Comparison of ENCODE assay signal across 8 cellular contexts in genomic region chr15:82284381-82284780, GRCh38. TPM values are rescaled to one million over a fixed set of nuclear protein-coding genes. Genes with fewer than 3 reads are reported as not detected.
DNase-seq lines count a peak whose midpoint lies in the region; ATAC-seq, FAIRE-seq and TF ChIP-seq lines count a peak whose summit lies in the region.
"Not testable (repeated sequence)": the region's sequence is repeated elsewhere in the genome, so short reads cannot be mapped to it uniquely, and the experiment has no call there.

No MANE protein-coding gene starts in this region.

- TF ChIP-seq RAD21 in K562 (CRISPR knock-in tag; conservative IDR thresholded peaks at IDR 0.05 in 1 of 2, IDR thresholded peaks at IDR 0.05 in 1 of 2): not testable (repeated sequence)

- not testable (repeated sequence) for H3K4me3 Mint-ChIP-seq in CD4-positive, CD25-positive, alpha-beta regulatory T cell; T-cell; activated CD8-positive, alpha-beta T cell treated with anti-CD3 and anti-CD28 coated beads for 36 hours; naive thymus-derived CD4-positive, alpha-beta T cell

- H3K9ac ChIP-seq in K562 (ENCODE audit: insufficient read depth in 1 of 2, low read depth in 2 of 2, low read length in 2 of 2); endothelial cell of umbilical vein (replicated peaks; ENCODE audit: extremely low read depth, insufficient read depth, low read length): not testable (repeated sequence)

- TF ChIP-seq CTCF in activated CD8-positive, alpha-beta T cell treated with anti-CD3 and anti-CD28 coated beads for 36 hours (IDR thresholded peaks at IDR 0.05): peak; percentile 28
- not testable (repeated sequence) for TF ChIP-seq CTCF in K562 (IDR thresholded peaks at IDR 0.05 in 2 of 3, conservative IDR thresholded peaks at IDR 0.05 in 1 of 3; ENCODE audit: insufficient read depth in 2 of 3, low read depth in 1 of 3, low read length in 3 of 3); endothelial cell of umbilical vein (IDR thresholded peaks at IDR 0.05; ENCODE audit: extremely low read depth in 1 of 2, insufficient read depth in 1 of 2, low read depth in 1 of 2, low read length in 2 of 2)

- peaks cover 0 to 12% (median 5%) of the 10 kb centered on the region in 7 donors for H3K9me3 Mint-ChIP-seq in CD4-positive, CD25-positive, alpha-beta regulatory T cell
- peaks cover 0 to 11% (median 5%) of the 10 kb centered on the region in 3 donors for H3K9me3 Mint-ChIP-seq in T-cell
- peaks cover 12% of the 10 kb centered on the region for H3K9me3 Mint-ChIP-seq in activated CD8-positive, alpha-beta T cell treated with anti-CD3 and anti-CD28 coated beads for 36 hours
- H3K9me3 Mint-ChIP-seq in naive thymus-derived CD4-positive, alpha-beta T cell: peaks cover 0 to 17% (median 10%) of the 10 kb centered on the region in 11 donors

- H3K4me1 Mint-ChIP-seq in CD4-positive, CD25-positive, alpha-beta regulatory T cell: peaks cover 13 to 36% (median 25%) of the 10 kb centered on the region in 4 donors
- peaks cover 40 to 44% (median 42%) of the 10 kb centered on the region in 3 donors for H3K4me1 Mint-ChIP-seq in T-cell
- peaks cover 27% of the 10 kb centered on the region for H3K4me1 Mint-ChIP-seq in activated CD8-positive, alpha-beta T cell treated with anti-CD3 and anti-CD28 coated beads for 36 hours (ENCODE audit: low read depth)
- peaks cover 16 to 45% (median 37%) of the 10 kb centered on the region in 7 donors for H3K4me1 Mint-ChIP-seq in naive thymus-derived CD4-positive, alpha-beta T cell

- not testable (repeated sequence) for TF ChIP-seq POLR2A in GM12891 (IDR thresholded peaks at IDR 0.05; ENCODE audit: low read depth, low read length); H54 (IDR thresholded peaks at IDR 0.05; ENCODE audit: low read depth, low read length); K562 (conservative IDR thresholded peaks at IDR 0.05); endothelial cell of umbilical vein (IDR thresholded peaks at IDR 0.05; ENCODE audit: low read depth, low read length)

- BruUV-seq in K562 (replicated peaks; lab: Mats Ljungman, UMichigan); endothelial cell of umbilical vein (replicated peaks; lab: Mats Ljungman, UMichigan): not testable (repeated sequence)

- POLR2A ChIA-PET in T-cell (lab: Charles Lee); activated CD8-positive, alpha-beta T cell treated with anti-CD3 and anti-CD28 coated beads for 36 hours (lab: Charles Lee); K562 (lab: Yijun Ruan, JAX); endothelial cell of umbilical vein (lab: Charles Lee); naive thymus-derived CD4-positive, alpha-beta T cell (lab: Charles Lee): not testable (repeated sequence)

- not testable (repeated sequence) for H3K9me3 ChIP-seq in CD4-positive, CD25-positive, alpha-beta regulatory T cell (ENCODE audit: control insufficient read depth in 2 of 2, low read length in 2 of 2); K562 (replicated peaks; ENCODE audit: control insufficient read depth, insufficient read depth, low read depth, low read length); endothelial cell of umbilical vein (replicated peaks; ENCODE audit: control insufficient read depth, insufficient read depth, low read length); naive thymus-derived CD4-positive, alpha-beta T cell (ENCODE audit: control insufficient read depth in 2 of 3, low read length in 3 of 3)

- H3K9me1 ChIP-seq in K562 (ENCODE audit: control insufficient read depth, insufficient read depth, low read length); endothelial cell of umbilical vein (replicated peaks; ENCODE audit: control insufficient read depth, extremely low read depth, insufficient read depth, low read length): not testable (repeated sequence)

- CTCF ChIA-PET in T-cell (lab: Charles Lee): interaction anchor here in 1 of 2 donors (0.7 to 1.2 kb wide), 2 partner anchors 22 to 49 kb away, joined by 3 read pairs; partner anchors contain the start of genes EFL1 and SAXO2
- CTCF ChIA-PET in activated CD8-positive, alpha-beta T cell treated with anti-CD3 and anti-CD28 coated beads for 36 hours (lab: Charles Lee); K562 (lab: Yijun Ruan, JAX; ENCODE audit: low intra/inter-chr PET ratio); endothelial cell of umbilical vein (lab: Charles Lee): not testable (repeated sequence)
- CTCF ChIA-PET in naive thymus-derived CD4-positive, alpha-beta T cell (lab: Charles Lee): interaction anchor here (1.0 to 1.1 kb wide), 2 partner anchors 36 to 874 kb away, joined by 3 to 5 read pairs; no protein-coding TSS in a partner anchor

- in situ Hi-C loops in K562 (cut with MboI): loop anchor here (10.0 kb wide), 1 partner anchor 1770 kb away; no protein-coding TSS in a partner anchor

- not testable (repeated sequence) for H3K36me3 ChIP-seq in CD4-positive, CD25-positive, alpha-beta regulatory T cell (ENCODE audit: control insufficient read depth, insufficient read depth, low read length); K562 (ENCODE audit: control insufficient read depth, insufficient read depth, low read length); endothelial cell of umbilical vein (ENCODE audit: control insufficient read depth in 2 of 2, extremely low read depth in 1 of 2, insufficient read depth in 2 of 2, low read length in 2 of 2); naive thymus-derived CD4-positive, alpha-beta T cell (ENCODE audit: control insufficient read depth in 2 of 3, insufficient read depth in 3 of 3, low read length in 3 of 3)

- dilution Hi-C loops in endothelial cell of umbilical vein (cut with MboI; ENCODE audit: extremely low pct_ligation_motif_present, low sequenced_read_pairs): not testable (repeated sequence)

- peaks cover 18% of the 10 kb centered on the region for H3K4me1 ChIP-seq in CD4-positive, CD25-positive, alpha-beta regulatory T cell (ENCODE audit: control insufficient read depth, insufficient read depth, low read length, poor library complexity, severe bottlenecking)
- peaks cover 8 to 14% of the 10 kb centered on the region in 2 experiments; a peak in 3 of 5 replicates for H3K4me1 ChIP-seq in K562 (replicated peaks in 1 of 2; ENCODE audit: control insufficient read depth in 2 of 2, insufficient read depth in 2 of 2, low read length in 2 of 2)
- H3K4me1 ChIP-seq in endothelial cell of umbilical vein (ENCODE audit: control insufficient read depth, extremely low read depth, insufficient read depth, low read length): not testable (repeated sequence)
- H3K4me1 ChIP-seq in naive thymus-derived CD4-positive, alpha-beta T cell (ENCODE audit: control insufficient read depth in 2 of 2, insufficient read depth in 2 of 2, low read length in 2 of 2): peaks cover 22 to 30% of the 10 kb centered on the region in 2 donors

- not testable (repeated sequence) for H3K27me3 ChIP-seq in CD4-positive, CD25-positive, alpha-beta regulatory T cell (ENCODE audit: control insufficient read depth, insufficient read depth, low read length); K562 (ENCODE audit: control insufficient read depth in 2 of 2, insufficient read depth in 2 of 2, low read length in 2 of 2); naive thymus-derived CD4-positive, alpha-beta T cell (ENCODE audit: control insufficient read depth in 2 of 2, insufficient read depth in 2 of 2, low read length in 2 of 2)
- H3K27me3 ChIP-seq in endothelial cell of umbilical vein (ENCODE audit: control insufficient read depth in 2 of 2, insufficient read depth in 2 of 2, low read length in 2 of 2): peaks cover 1 to 12% of the 10 kb centered on the region in 2 experiments

- H3K4me3 ChIP-seq in CD4-positive, CD25-positive, alpha-beta regulatory T cell (ENCODE audit: low read depth, low read length); K562; endothelial cell of umbilical vein (replicated peaks in 1 of 3; ENCODE audit: insufficient read depth in 1 of 3, low read depth in 1 of 3, low read length in 3 of 3); naive thymus-derived CD4-positive, alpha-beta T cell (ENCODE audit: low read length): not testable (repeated sequence)

- not testable (repeated sequence) for H2AFZ ChIP-seq in K562 (ENCODE audit: low read depth, low read length); endothelial cell of umbilical vein (ENCODE audit: low read depth, low read length)

- not testable (repeated sequence) for H3K4me2 ChIP-seq in K562 (ENCODE audit: insufficient read depth, low read length); endothelial cell of umbilical vein (ENCODE audit: insufficient read depth, low read length)

- FAIRE-seq in GM12891 (lab: Jason Lieb, UNC): peak; percentile 80
- peak; percentile 55 for FAIRE-seq in H54 (lab: Jason Lieb, UNC)
- peak; percentile 49 for FAIRE-seq in K562 (lab: Jason Lieb, UNC)
- FAIRE-seq in endothelial cell of umbilical vein (lab: Jason Lieb, UNC): peak; percentile 4

- not testable (repeated sequence) for H3K27ac Mint-ChIP-seq in CD4-positive, CD25-positive, alpha-beta regulatory T cell; activated CD8-positive, alpha-beta T cell treated with anti-CD3 and anti-CD28 coated beads for 36 hours
- H3K27ac Mint-ChIP-seq in T-cell: peak overlapping the region; percentile 30 to 62
- peak overlapping the region in 3 of 9 donors; percentile 18 to 42 (median 25) for H3K27ac Mint-ChIP-seq in naive thymus-derived CD4-positive, alpha-beta T cell

- 0% methylated on average over 1 of the region's 2 CpGs for WGBS in K562 (ENCODE audit: insufficient coverage, low coverage, missing lambda C conversion rate)

- not testable (repeated sequence) for H3K79me2 ChIP-seq in K562 (ENCODE audit: control insufficient read depth, insufficient read depth, low read length); endothelial cell of umbilical vein (ENCODE audit: control insufficient read depth, insufficient read depth, low read length)

- ATAC-seq in CD4-positive, CD25-positive, alpha-beta regulatory T cell (ENCODE audit: low read depth in 2 of 2): peak; percentile 55 to 59
- ATAC-seq in T-cell (replicated peaks in 1 of 4): peak; percentile 37 to 51 (median 42)
- ATAC-seq in activated CD8-positive, alpha-beta T cell treated with anti-CD3 and anti-CD28 coated beads for 36 hours; K562: not testable (repeated sequence)
- peak; percentile 58 for ATAC-seq in naive thymus-derived CD4-positive, alpha-beta T cell

- not testable (repeated sequence) for H4K20me1 ChIP-seq in K562 (replicated peaks; ENCODE audit: control insufficient read depth, insufficient read depth, low read length); endothelial cell of umbilical vein (replicated peaks; ENCODE audit: control insufficient read depth, extremely low read depth, insufficient read depth, low read length)

- H3K27me3 Mint-ChIP-seq in CD4-positive, CD25-positive, alpha-beta regulatory T cell: peaks cover 28% of the 10 kb centered on the region
- H3K27me3 Mint-ChIP-seq in T-cell; activated CD8-positive, alpha-beta T cell treated with anti-CD3 and anti-CD28 coated beads for 36 hours: not testable (repeated sequence)
- peaks cover 0 to 37% (median 0%) of the 10 kb centered on the region in 5 donors for H3K27me3 Mint-ChIP-seq in naive thymus-derived CD4-positive, alpha-beta T cell

- intact Hi-C loops in activated CD8-positive, alpha-beta T cell treated with anti-CD3 and anti-CD28 coated beads for 36 hours (cut with micrococcal nuclease); K562 (cut with micrococcal nuclease); endothelial cell of umbilical vein (cut with micrococcal nuclease); naive thymus-derived CD4-positive, alpha-beta T cell (cut with micrococcal nuclease): not testable (repeated sequence)

- H3K36me3 Mint-ChIP-seq in CD4-positive, CD25-positive, alpha-beta regulatory T cell; activated CD8-positive, alpha-beta T cell treated with anti-CD3 and anti-CD28 coated beads for 36 hours (ENCODE audit: low read depth); naive thymus-derived CD4-positive, alpha-beta T cell: not testable (repeated sequence)
- H3K36me3 Mint-ChIP-seq in T-cell: peaks cover 11% of the 10 kb centered on the region

- not testable (repeated sequence) for H3K27ac ChIP-seq in CD4-positive, CD25-positive, alpha-beta regulatory T cell (ENCODE audit: insufficient read depth, low read length, poor library complexity, severe bottlenecking); K562 (ENCODE audit: extremely low read depth, low read depth, low read length); endothelial cell of umbilical vein (ENCODE audit: insufficient read depth, low read depth, low read length); naive thymus-derived CD4-positive, alpha-beta T cell (ENCODE audit: low read depth, low read length)

- not testable (repeated sequence) for TF ChIP-seq EP300 in K562 (IDR thresholded peaks at IDR 0.05; ENCODE audit: low read length)

- not testable (repeated sequence) for DNase-seq in CD4-positive, CD25-positive, alpha-beta regulatory T cell; GM12891 (ENCODE audit: insufficient read length, low spot score); H54 (ENCODE audit: insufficient read length, low spot score); T-cell; activated CD8-positive, alpha-beta T cell treated with anti-CD3 and anti-CD28 coated beads for 36 hours; K562 (ENCODE audit: extremely low read depth in 1 of 4, low spot score in 3 of 4); endothelial cell of umbilical vein (ENCODE audit: low read depth, low spot score); naive thymus-derived CD4-positive, alpha-beta T cell

RNA-seq across cellular contexts. Expression of gene SAXO2, which starts 21.8 kb away (rescaled TPM):
- not detected for total RNA-seq in CD4-positive, CD25-positive, alpha-beta regulatory T cell
- 1 to 10 TPM in 1 of 4 donors, under 1 TPM in 1, not detected in 2; 0.34 to 7.4 TPM for polyA plus RNA-seq in CD4-positive, CD25-positive, alpha-beta regulatory T cell
- polyA plus RNA-seq in GM12891 (2012; ENCODE audit: low read depth, missing spikeins): 3.0 TPM
- total RNA-seq in T-cell (10 to 100 TPM in 1 of 5 donors, 1 to 10 TPM in 3, under 1 TPM in 1; 0.56 to 19.6 (median 2.1) TPM), K562 (2014; rRNA removed) (3.2 and 8.5 TPM in 2 replicates), K562 (2014; rRNA removed; fragmentation: Illumina TruSeq; extraction: Trizol) (3.1 and 3.6 TPM in 2 replicates), K562 (2015; rRNA removed; fragmentation: Illumina TruSeq; extraction: Trizol) (5.0 and 8.6 TPM in 2 replicates), K562 (2021) (5.7 and 8.2 TPM in 2 replicates), endothelial cell of umbilical vein (0.67 and 5.2 TPM in 2 replicates)
- 1 to 10 TPM; 1.1 to 2.8 TPM for total RNA-seq in activated CD8-positive, alpha-beta T cell treated with anti-CD3 and anti-CD28 coated beads for 36 hours
- total RNA-seq in K562 (2011; cell fraction: chromatin; rRNA removed; ENCODE audit: low replicate concordance): 7.6 and 10.0 TPM in 2 replicates
- total RNA-seq in K562 (2011; cell fraction: nucleolus; rRNA removed): 7.0 and 21.3 TPM in 2 replicates
- 17.5 and 28.9 TPM in 2 replicates for total RNA-seq in K562 (2011; cell fraction: nucleoplasm; rRNA removed)
- polyA plus RNA-seq in K562 (2011; rRNA removed) (12.0 and 14.2 TPM in 2 replicates), K562 (2014; fragmentation: Illumina TruSeq; extraction: Trizol) (3.8 and 4.5 TPM in 2 replicates), K562 (2014; fragmentation: Nextera tagmentation; extraction: Ambion mirVana) (1 to 10 TPM; 6.0 to 9.5 TPM), K562 (2014; rRNA removed) (9.6 and 10.0 TPM in 2 replicates), endothelial cell of umbilical vein (0.98 and 1.5 TPM in 2 replicates)
- polyA plus RNA-seq in K562 (2011; cell fraction: cytosol; rRNA removed): 4.0 and 5.6 TPM in 2 replicates
- polyA plus RNA-seq in K562 (2011; cell fraction: nucleus; rRNA removed): 10.9 and 12.6 TPM in 2 replicates
- 7.6 and 9.3 TPM in 2 replicates for polyA plus RNA-seq in K562 (2012)
- 0.67 and 2.9 TPM in 2 replicates for polyA minus RNA-seq in K562 (2011; rRNA and poly(A)+ RNA removed)
- 0.29 TPM in 1 of 2 replicates, not detected in the other for polyA minus RNA-seq in K562 (2011; cell fraction: cytosol; rRNA and poly(A)+ RNA removed)
- 9.7 and 18.3 TPM in 2 replicates for polyA minus RNA-seq in K562 (2011; cell fraction: nucleus; rRNA and poly(A)+ RNA removed)
- polyA plus RNA-seq in endothelial cell of umbilical vein (2011; cell fraction: cytosol; rRNA removed): 1.4 and 1.6 TPM in 2 replicates
- 6.4 and 7.2 TPM in 2 replicates for polyA plus RNA-seq in endothelial cell of umbilical vein (2011; cell fraction: nucleus; rRNA removed)
- polyA plus RNA-seq in endothelial cell of umbilical vein (2012): not detected in 2 replicates
- polyA minus RNA-seq in endothelial cell of umbilical vein: 0.98 and 1.7 TPM in 2 replicates
- not detected for polyA minus RNA-seq in endothelial cell of umbilical vein (2011; cell fraction: cytosol; rRNA and poly(A)+ RNA removed)
- 5.2 and 5.9 TPM in 2 replicates for polyA minus RNA-seq in endothelial cell of umbilical vein (2011; cell fraction: nucleus; rRNA and poly(A)+ RNA removed)
- total RNA-seq in naive thymus-derived CD4-positive, alpha-beta T cell: 1 to 10 TPM in 4 of 5 experiments, not detected in 1; 1.1 to 6.4 (median 2.5) TPM
- polyA plus RNA-seq in naive thymus-derived CD4-positive, alpha-beta T cell: under 1 TPM in 1 of 2 donors, not detected in 1; 0.25 TPM

RNA-seq across cellular contexts. Expression of gene EFL1, which starts 21.8 kb away (rescaled TPM):
- 11.6 TPM for total RNA-seq in CD4-positive, CD25-positive, alpha-beta regulatory T cell
- polyA plus RNA-seq in CD4-positive, CD25-positive, alpha-beta regulatory T cell: 10 to 100 TPM; 15.1 to 18.2 (median 16.5) TPM
- 18.2 TPM for polyA plus RNA-seq in GM12891 (2012; ENCODE audit: low read depth, missing spikeins)
- 10 to 100 TPM; 16.5 to 22.0 (median 20.1) TPM for total RNA-seq in T-cell
- total RNA-seq in activated CD8-positive, alpha-beta T cell treated with anti-CD3 and anti-CD28 coated beads for 36 hours: 10 to 100 TPM; 23.7 to 25.6 TPM
- 29.4 and 54.1 TPM in 2 replicates for total RNA-seq in K562 (2011; cell fraction: chromatin; rRNA removed; ENCODE audit: low replicate concordance)
- total RNA-seq in K562 (2011; cell fraction: nucleolus; rRNA removed): 14.3 and 17.9 TPM in 2 replicates
- 20.7 and 30.6 TPM in 2 replicates for total RNA-seq in K562 (2011; cell fraction: nucleoplasm; rRNA removed)
- total RNA-seq in K562 (2014; rRNA removed): 14.0 and 18.0 TPM in 2 replicates
- total RNA-seq in K562 (2014; rRNA removed; fragmentation: Illumina TruSeq; extraction: Trizol): 24.3 and 26.6 TPM in 2 replicates
- 21.8 and 23.0 TPM in 2 replicates for total RNA-seq in K562 (2015; rRNA removed; fragmentation: Illumina TruSeq; extraction: Trizol)
- 16.6 and 17.4 TPM in 2 replicates for total RNA-seq in K562 (2021)
- polyA plus RNA-seq in K562 (2011; rRNA removed): 17.1 and 26.2 TPM in 2 replicates
- 5.6 and 7.8 TPM in 2 replicates for polyA plus RNA-seq in K562 (2011; cell fraction: cytosol; rRNA removed)
- polyA plus RNA-seq in K562 (2011; cell fraction: nucleus; rRNA removed): 11.1 and 12.7 TPM in 2 replicates
- polyA plus RNA-seq in K562 (2012): 11.9 and 12.9 TPM in 2 replicates
- polyA plus RNA-seq in K562 (2014; fragmentation: Illumina TruSeq; extraction: Trizol): 17.9 and 32.5 TPM in 2 replicates
- 10 to 100 TPM in 1 of 2 experiments, 1 to 10 TPM in 1; 4.8 to 16.9 TPM for polyA plus RNA-seq in K562 (2014; fragmentation: Nextera tagmentation; extraction: Ambion mirVana)
- polyA plus RNA-seq in K562 (2014; rRNA removed): 13.4 and 14.7 TPM in 2 replicates
- polyA minus RNA-seq in K562 (2011; rRNA and poly(A)+ RNA removed): 39.6 and 46.1 TPM in 2 replicates
- polyA minus RNA-seq in K562 (2011; cell fraction: cytosol; rRNA and poly(A)+ RNA removed): 16.9 and 21.6 TPM in 2 replicates
- 20.9 and 29.1 TPM in 2 replicates for polyA minus RNA-seq in K562 (2011; cell fraction: nucleus; rRNA and poly(A)+ RNA removed)
- total RNA-seq in endothelial cell of umbilical vein: 21.9 and 22.0 TPM in 2 replicates
- polyA plus RNA-seq in endothelial cell of umbilical vein: 5.7 and 6.6 TPM in 2 replicates
- polyA plus RNA-seq in endothelial cell of umbilical vein (2011; cell fraction: cytosol; rRNA removed): 11.3 and 12.1 TPM in 2 replicates
- polyA plus RNA-seq in endothelial cell of umbilical vein (2011; cell fraction: nucleus; rRNA removed): 13.8 and 18.2 TPM in 2 replicates
- 12.9 and 15.5 TPM in 2 replicates for polyA plus RNA-seq in endothelial cell of umbilical vein (2012)
- 30.4 and 31.1 TPM in 2 replicates for polyA minus RNA-seq in endothelial cell of umbilical vein
- 31.5 TPM for polyA minus RNA-seq in endothelial cell of umbilical vein (2011; cell fraction: cytosol; rRNA and poly(A)+ RNA removed)
- 36.1 and 58.5 TPM in 2 replicates for polyA minus RNA-seq in endothelial cell of umbilical vein (2011; cell fraction: nucleus; rRNA and poly(A)+ RNA removed)
- 10 to 100 TPM in 4 of 5 experiments, 1 to 10 TPM in 1; 9.9 to 27.5 (median 16.6) TPM for total RNA-seq in naive thymus-derived CD4-positive, alpha-beta T cell
- polyA plus RNA-seq in naive thymus-derived CD4-positive, alpha-beta T cell: 10 to 100 TPM; 14.1 to 21.2 TPM
